Comparison of ENCODE assay signal across 21 cellular contexts in the genomic region with DNA sequence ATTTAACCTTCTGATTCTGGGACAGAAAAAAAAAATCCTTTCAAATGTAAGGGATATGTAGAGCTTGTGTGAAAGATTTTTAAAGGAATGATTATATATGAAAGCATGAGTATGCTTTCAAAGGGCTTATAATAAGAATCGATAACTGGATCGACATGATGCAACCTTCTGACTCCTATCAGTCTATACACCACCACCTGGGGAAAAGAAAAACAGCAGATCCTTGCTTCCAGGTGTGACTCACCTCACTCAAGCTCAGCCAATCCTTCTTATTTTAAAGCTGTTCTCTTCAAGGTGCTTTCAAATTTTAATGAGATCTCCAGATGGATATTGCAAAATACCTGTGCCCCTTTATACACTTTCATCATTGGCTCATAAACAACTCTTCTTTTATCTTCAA.
DNase-seq lines count a peak whose midpoint lies in the region; ATAC-seq, FAIRE-seq and TF ChIP-seq lines count a peak whose summit lies in the region.
"Had no signal": no experiment of that assay in that cellular context is flagged by ENCODE, and none has a peak within 500 bp of the region (broad histone marks: within the 10 kb centered on the region; RNA-seq: fewer than 3 reads in every experiment).

No MANE protein-coding gene starts in this region.

- H3K9me3 ChIP-seq in breast epithelium (peaks cover 0 to 11% of the 10 kb centered on the region in 2 donors), colonic mucosa (no peaks in the 10 kb centered on the region), stomach (no peaks in the 10 kb centered on the region)
- H3K9me3 ChIP-seq: gastroesophageal sphincter had no signal

- no peak overlapping the region for H3K27ac Mint-ChIP-seq in MCF 10A (ENCODE audit: low read depth, unreplicated experiment)
- H3K27ac Mint-ChIP-seq: B cell; dendritic cell treated with granulocyte-macrophage colony-stimulating factor and Interleukin-4, amounts not matched to agents 40 ng/mL and 50 ng/mL, for 4 days; natural killer cell treated with Interleukin-12 subunit alpha and Interleukin-12 subunit beta and Interleukin-15 and Interleukin-18, amount 100 ng/mL, for 72 hours; T-cell had no signal

- no peak overlapping the region for H3K9ac ChIP-seq in colonic mucosa (ENCODE audit: low read depth in 2 of 2, low read length in 2 of 2)

- TF ChIP-seq CTCF in MCF 10A (IDR thresholded peaks at IDR 0.05; ENCODE audit: unreplicated experiment): peak; percentile 19
- no peak for TF ChIP-seq CTCF in breast epithelium (IDR thresholded peaks at IDR 0.05)
- peak; percentile 29 for TF ChIP-seq CTCF in colonic mucosa (IDR thresholded peaks at IDR 0.05)
- peak; percentile 19 for TF ChIP-seq CTCF in kidney epithelial cell (IDR thresholded peaks at IDR 0.05; ENCODE audit: insufficient read depth, low read length, poor library complexity, severe bottlenecking)
- TF ChIP-seq CTCF in stomach (IDR thresholded peaks at IDR 0.05): no peak

- no peaks in the 10 kb centered on the region for H3K27me3 Mint-ChIP-seq in MCF 10A (ENCODE audit: insufficient read depth, unreplicated experiment)
- H3K27me3 Mint-ChIP-seq: B cell; dendritic cell treated with granulocyte-macrophage colony-stimulating factor and Interleukin-4, amounts not matched to agents 40 ng/mL and 50 ng/mL, for 4 days; natural killer cell treated with Interleukin-12 subunit alpha and Interleukin-12 subunit beta and Interleukin-15 and Interleukin-18, amount 100 ng/mL, for 72 hours had no signal

- POLR2A ChIA-PET in MCF 10A (lab: Yijun Ruan, JAX): interaction anchor here (0.7 to 1.3 kb wide), 3 partner anchors 8 to 1867 kb away, joined by 3 to 4 read pairs (median 3); no protein-coding TSS in a partner anchor

- H3K4me1 ChIP-seq in breast epithelium (no peaks in the 10 kb centered on the region), colonic mucosa (no peaks in the 10 kb centered on the region), stomach (no peaks in the 10 kb centered on the region)
- H3K4me1 ChIP-seq: gastroesophageal sphincter had no signal

- CTCF ChIA-PET in MCF 10A (lab: Yijun Ruan, JAX): interaction anchor here (0.6 to 2.7 kb wide), 16 partner anchors 10 to 1084 kb away, joined by 3 to 13 read pairs (median 4); no protein-coding TSS in a partner anchor

- no peak for ATAC-seq in HG02970 (IDR thresholded peaks at IDR 0.05; ENCODE audit: low FRiP score, unreplicated experiment)
- ATAC-seq: gastroesophageal sphincter; natural killer cell treated with Interleukin-12 subunit alpha and Interleukin-12 subunit beta and Interleukin-15 and Interleukin-18, amount 100 ng/mL, for 72 hours; T-cell had no signal

- H3K36me3 ChIP-seq in breast epithelium (no peaks in the 10 kb centered on the region), colonic mucosa (no peaks in the 10 kb centered on the region), kidney epithelial cell (ENCODE audit: control insufficient read depth, insufficient read depth, low read length) (no peaks in the 10 kb centered on the region), stomach (no peaks in the 10 kb centered on the region)
- H3K36me3 ChIP-seq: gastroesophageal sphincter had no signal

- TF ChIP-seq POLR2A in breast epithelium (IDR thresholded peaks at IDR 0.05): no peak
- TF ChIP-seq POLR2A in GM12892 (IDR thresholded peaks at IDR 0.05; ENCODE audit: low read depth, low read length): no peak
- TF ChIP-seq POLR2A in stomach (IDR thresholded peaks at IDR 0.05): no peak

- no TSS peak for BruUV-seq in MCF 10A (replicated peaks; lab: Mats Ljungman, UMichigan)

- H3K9me3 Mint-ChIP-seq in MCF 10A (ENCODE audit: unreplicated experiment): no peaks in the 10 kb centered on the region

- H3K4me3 Mint-ChIP-seq in MCF 10A (ENCODE audit: unreplicated experiment): no peak overlapping the region
- H3K4me3 Mint-ChIP-seq: B cell; dendritic cell treated with granulocyte-macrophage colony-stimulating factor and Interleukin-4, amounts not matched to agents 40 ng/mL and 50 ng/mL, for 4 days; natural killer cell treated with Interleukin-12 subunit alpha and Interleukin-12 subunit beta and Interleukin-15 and Interleukin-18, amount 100 ng/mL, for 72 hours; T-cell had no signal

- no peak for TF ChIP-seq EP300 in stomach (IDR thresholded peaks at IDR 0.05)

- peak; percentile 62 for DNase-seq in MCF 10A (ENCODE audit: unreplicated experiment)
- DNase-seq in breast epithelium (ENCODE audit: low spot score in 2 of 2): no peak
- no peak for DNase-seq in colonic mucosa
- no peak for DNase-seq in kidney epithelial cell (ENCODE audit: low read depth)
- DNase-seq in GM12892 (ENCODE audit: insufficient read length): no peak
- no peak for DNase-seq in stomach
- DNase-seq in UCSD-AML1 (lab: John Stamatoyannopoulos, UW; ENCODE audit: unreplicated experiment): no peak
- DNase-seq: activated CD4-positive, alpha-beta T cell treated with anti-CD3 and anti-CD28 coated beads, Interleukin-2, amount 50 U/mL, for 1 hour; activated CD8-positive, alpha-beta memory T cell treated with anti-CD3 and anti-CD28 coated beads, Interleukin-2, amount 50 U/mL, for 48 hours; activated effector memory CD4-positive, alpha-beta T cell treated with Interleukin-2 at 50 U/mL for 16 hours; KBM-7; MV-4-11; NCI-H187; SHP77; T-cell had no signal

- WGBS in stomach, 5 donors: 58 to 82% (median 77%) methylated on average over 2 of the region's 2 CpGs

- FAIRE-seq in GM12892 (lab: Jason Lieb, UNC): no peak

- no peak overlapping the region for H3K4me3 ChIP-seq in breast epithelium
- H3K4me3 ChIP-seq in colonic mucosa: no peak overlapping the region
- H3K4me3 ChIP-seq in kidney epithelial cell (ENCODE audit: low read depth, low read length): no peak overlapping the region
- H3K4me3 ChIP-seq in stomach: no peak overlapping the region
- H3K4me3 ChIP-seq: gastroesophageal sphincter had no signal

- no peaks in the 10 kb centered on the region for H3K4me1 Mint-ChIP-seq in MCF 10A (ENCODE audit: insufficient read depth, unreplicated experiment)
- H3K4me1 Mint-ChIP-seq: B cell, T-cell had no signal

- no peaks in the 10 kb centered on the region for H3K36me3 Mint-ChIP-seq in MCF 10A (ENCODE audit: insufficient read depth, unreplicated experiment)
- H3K36me3 Mint-ChIP-seq: natural killer cell treated with Interleukin-12 subunit alpha and Interleukin-12 subunit beta and Interleukin-15 and Interleukin-18, amount 100 ng/mL, for 72 hours; T-cell had no signal

- intact Hi-C loops in MCF 10A (cut with micrococcal nuclease) (loop anchor here (1.0 to 10.0 kb wide), 2 partner anchors 206 to 217 kb away; no protein-coding TSS in a partner anchor), breast epithelium (cut with DNase I; ENCODE audit: low total_unique reads) (no loop called here), colonic mucosa (cut with DNase I) (loop anchor here (10.0 kb wide), 1 partner anchor 214 kb away; no protein-coding TSS in a partner anchor), stomach (cut with DNase I; ENCODE audit: low total_unique reads) (no loop called here)

- H3K27ac ChIP-seq in breast epithelium (no peak overlapping the region), colonic mucosa (no peak overlapping the region), stomach (no peak overlapping the region)
- H3K27ac ChIP-seq: epithelial cell of prostate, gastroesophageal sphincter had no signal

- no peaks in the 10 kb centered on the region for H3K27me3 ChIP-seq in breast epithelium
- no peaks in the 10 kb centered on the region for H3K27me3 ChIP-seq in colonic mucosa
- H3K27me3 ChIP-seq in kidney epithelial cell (ENCODE audit: control insufficient read depth, insufficient read depth, low read length): no peaks in the 10 kb centered on the region
- H3K27me3 ChIP-seq in stomach: no peaks in the 10 kb centered on the region
- H3K27me3 ChIP-seq: gastroesophageal sphincter had no signal

Comparison
In these comparisons a context has a peak if more than half of its experiments do, and no peak if none do; other contexts are left out.
1. CTCF ChIP-seq: peak in MCF 10A (single experiment), colonic mucosa (single experiment) and kidney epithelial cell (single experiment); none in breast epithelium (0 of 3) and stomach (0 of 7).
2. intact Hi-C loops: an anchor here in MCF 10A (1.0 to 10.0 kb wide) and colonic mucosa (10.0 kb wide); none called in breast epithelium and stomach.